In genomic region chr10:79079490-79080355, GRCh38 we compare ENCODE assay signal across 2 cellular contexts.
TF ChIP-seq lines count a peak whose summit lies in the region.

No MANE protein-coding gene starts in this region.

TF ChIP-seq in HEK293, 187 proteins besides CTCF, POLR2A, EP300 and RAD21 (continued from another document):
- TF ChIP-seq HIC1 (tag by site-specific recombination; IDR thresholded peaks at IDR 0.05) = 0 out of 2 replicates have a peak, but pooled peaks have one; percentile 18
- peak; percentile 68 for TF ChIP-seq ZNF600 (tag by site-specific recombination; IDR thresholded peaks at IDR 0.05)
- TF ChIP-seq GLIS1 (tag by site-specific recombination; IDR thresholded peaks at IDR 0.05) = 0 out of 2 replicates have a peak, but pooled peaks have one; percentile 14
- peak; percentile 77 for TF ChIP-seq ZNF18 (tag by site-specific recombination; IDR thresholded peaks at IDR 0.05)
- no peak for TF ChIP-seq KLF10 (tag by site-specific recombination; IDR thresholded peaks at IDR 0.05)

TF ChIP-seq in K562, 482 proteins besides CTCF, POLR2A, EP300 and RAD21 (continued from another document):
- peak; percentile 92 for TF ChIP-seq JUND (IDR thresholded peaks at IDR 0.05; ENCODE audit: borderline replicate concordance, low read depth, low read length)
- TF ChIP-seq JUND (tag; IDR thresholded peaks at IDR 0.05; ENCODE audit: borderline replicate concordance, low read depth, low read length) = peak; percentile 77; the same call in 2 of the 3 replicates
- TF ChIP-seq E2F4 (CRISPR knock-in tag; IDR thresholded peaks at IDR 0.05; ENCODE audit: low read depth) = no peak
- TF ChIP-seq TAF15 (IDR thresholded peaks at IDR 0.05; ENCODE audit: low read depth, low read length) = no peak
- TF ChIP-seq JUN (IDR thresholded peaks at IDR 0.05; ENCODE audit: borderline replicate concordance, low read depth, low read length) = peak; percentile 68; the same call in 1 of the 2 replicates
- TF ChIP-seq JUN (CRISPR knock-in tag; IDR thresholded peaks at IDR 0.05; ENCODE audit: borderline replicate concordance) = no peak
- no peak for TF ChIP-seq CHCHD3 (CRISPR knock-in tag; IDR thresholded peaks at IDR 0.05)
- no peak for TF ChIP-seq HBP1 (CRISPR knock-in tag; IDR thresholded peaks at IDR 0.05)
- TF ChIP-seq ZNF740 (CRISPR knock-in tag; IDR thresholded peaks at IDR 0.05) = 0 out of 2 replicates have a peak, but pooled peaks have one; percentile 43
- TF ChIP-seq ZNF740 (tag; IDR thresholded peaks at IDR 0.05) = no peak
- TF ChIP-seq IRF2 (CRISPR knock-in tag; IDR thresholded peaks at IDR 0.05) = no peak
- no peak for TF ChIP-seq BRCA1 (IDR thresholded peaks at IDR 0.05)
- 0 out of 2 replicates have a peak, but pooled peaks have one; percentile 40 for TF ChIP-seq BRCA1 (CRISPR knock-in tag; IDR thresholded peaks at IDR 0.05)
- TF ChIP-seq DPF2 (IDR thresholded peaks at IDR 0.05) = peak; percentile 63
- peak; percentile 23 for TF ChIP-seq MEIS2 (IDR thresholded peaks at IDR 0.05; ENCODE audit: partially characterized antibody)
- no peak for TF ChIP-seq RBM25 (IDR thresholded peaks at IDR 0.05; ENCODE audit: low read depth, low read length, severe bottlenecking)
- TF ChIP-seq ARHGAP35 (IDR thresholded peaks at IDR 0.05; ENCODE audit: partially characterized antibody) = no peak
- no peak for TF ChIP-seq ZNF696 (CRISPR knock-in tag; conservative IDR thresholded peaks at IDR 0.05)
- no peak for TF ChIP-seq RNF2 (IDR thresholded peaks at IDR 0.05)
- 0 out of 2 replicates have a peak, but pooled peaks have one; percentile 31 for TF ChIP-seq THAP12 (CRISPR knock-in tag; IDR thresholded peaks at IDR 0.05)
- TF ChIP-seq CEBPZ (IDR thresholded peaks at IDR 0.05; ENCODE audit: borderline replicate concordance, low read depth, low read length) = no peak
- peak; percentile 58 for TF ChIP-seq ARID1B (IDR thresholded peaks at IDR 0.05)
- TF ChIP-seq MAX (CRISPR knock-in tag; IDR thresholded peaks at IDR 0.05) = no peak
- peak; percentile 43; the same call in 1 of the 2 replicates for TF ChIP-seq SMARCA4 (IDR thresholded peaks at IDR 0.05)
- peak; percentile 35; the same call in 1 of the 2 replicates for TF ChIP-seq PKNOX1 (IDR thresholded peaks at IDR 0.05)
- TF ChIP-seq ATF3 (IDR thresholded peaks at IDR 0.05) = peak; percentile 83
- no peak for TF ChIP-seq ATF3 (CRISPR knock-in tag; conservative IDR thresholded peaks at IDR 0.05)
- TF ChIP-seq NRF1 (conservative IDR thresholded peaks at IDR 0.05 in 1 of 2, IDR thresholded peaks at IDR 0.05 in 1 of 2) = peak in 1 of 2 experiments; percentile 35; a peak in 2 of 4 replicates
- peak; percentile 23 for TF ChIP-seq RBBP5 (IDR thresholded peaks at IDR 0.05; ENCODE audit: borderline replicate concordance, insufficient read depth, low read length, poor library complexity, severe bottlenecking)
- TF ChIP-seq SRF (CRISPR knock-in tag; IDR thresholded peaks at IDR 0.05) = no peak; a peak in 1 of 4 replicates
- no peak for TF ChIP-seq NEUROD1 (IDR thresholded peaks at IDR 0.05; ENCODE audit: borderline replicate concordance, low read depth, low read length, partially characterized antibody)
- 0 out of 2 replicates have a peak, but pooled peaks have one; percentile 8 for TF ChIP-seq CXXC5 (CRISPR knock-in tag; IDR thresholded peaks at IDR 0.05)
